In genomic region chr9:131308906-131309305, GRCh38 we compare ENCODE assay signal across 21 cellular contexts. TPM values are rescaled to one million over a fixed set of nuclear protein-coding genes. Genes with fewer than 3 reads are reported as not detected.
DNase-seq lines count a peak whose midpoint lies in the region; ATAC-seq and TF ChIP-seq lines count a peak whose summit lies in the region.
"Had no signal": no experiment of that assay in that cellular context is flagged by ENCODE, and none has a peak within 500 bp of the region (broad histone marks: within the 10 kb centered on the region; RNA-seq: fewer than 3 reads in every experiment).

No MANE protein-coding gene starts in this region.

- no peaks in the 10 kb centered on the region for H3K36me3 Mint-ChIP-seq in activated CD4-positive, alpha-beta memory T cell treated with anti-CD3 and anti-CD28 coated beads, Interleukin-2, amount 10 ng/mL, durations not matched to agents 7 days and 5 days (ENCODE audit: low read depth)
- H3K36me3 Mint-ChIP-seq: CD4-positive, CD25-positive, alpha-beta regulatory T cell; CD8-positive, alpha-beta T cell had no signal

- H3K27me3 Mint-ChIP-seq in activated CD4-positive, alpha-beta memory T cell treated with anti-CD3 and anti-CD28 coated beads, Interleukin-2, amount 10 ng/mL, durations not matched to agents 7 days and 5 days, result no peaks in the 10 kb centered on the region

- H3K4me1 ChIP-seq in right atrium auricular region, result peaks cover 0 to 22% of the 10 kb centered on the region in 2 donors
- peaks cover 25 to 66% (median 63%) of the 10 kb centered on the region in 10 experiments for H3K4me1 ChIP-seq in BLaER1 treated with 17β-estradiol and CSF1 and Interleukin-3, amounts not matched to agents 10 nM and 100 nM
- peaks cover 12% of the 10 kb centered on the region for H3K4me1 ChIP-seq in psoas muscle
- H3K4me1 ChIP-seq in SJCRH30, result peaks cover 8% of the 10 kb centered on the region
- H3K4me1 ChIP-seq: A549, BE2C had no signal

- H4K20me1 ChIP-seq in BLaER1 treated with 17β-estradiol and CSF1 and Interleukin-3, amounts not matched to agents 10 nM and 100 nM, result peaks cover 0 to 13% (median 0%) of the 10 kb centered on the region in 11 experiments; a peak in 3 of 22 replicates

- H3K4me1 Mint-ChIP-seq in activated CD4-positive, alpha-beta memory T cell treated with anti-CD3 and anti-CD28 coated beads, Interleukin-2, amount 10 ng/mL, durations not matched to agents 7 days and 5 days, result peaks cover 11% of the 10 kb centered on the region

- CTCF ChIA-PET in activated CD4-positive, alpha-beta memory T cell treated with anti-CD3 and anti-CD28 coated beads, Interleukin-2, amount 10 ng/mL, durations not matched to agents 7 days and 5 days (lab: Charles Lee), result no interaction called here

- TF ChIP-seq CTCF in right atrium auricular region (IDR thresholded peaks at IDR 0.05) (no peak), psoas muscle (IDR thresholded peaks at IDR 0.05) (no peak)

- intact Hi-C loops in Right ventricle myocardium inferior (cut with DNase I), result no loop called here
- intact Hi-C loops in psoas muscle (cut with DNase I), result no loop called here

- H3K27ac ChIP-seq in right atrium auricular region (peak overlapping the region; percentile 77 to 87), psoas muscle (peak overlapping the region; percentile 66), SJCRH30 (no peak overlapping the region)
- H3K27ac ChIP-seq in BLaER1 treated with 17β-estradiol and CSF1 and Interleukin-3, amounts not matched to agents 10 nM and 100 nM, result no peak overlapping the region
- H3K27ac ChIP-seq: A549, C4-2B had no signal

- H3K9me3 ChIP-seq in right atrium auricular region (no peaks in the 10 kb centered on the region), psoas muscle (no peaks in the 10 kb centered on the region), SJCRH30 (replicated peaks) (no peaks in the 10 kb centered on the region)
- H3K9me3 ChIP-seq in BLaER1 treated with 17β-estradiol and CSF1 and Interleukin-3, amounts not matched to agents 10 nM and 100 nM (replicated peaks in 1 of 11), result no peaks in the 10 kb centered on the region
- H3K9me3 ChIP-seq: A549, BE2C, Caco-2 had no signal

- H3K36me3 ChIP-seq in right atrium auricular region (no peaks in the 10 kb centered on the region), psoas muscle (ENCODE audit: insufficient read depth in 1 of 2, low read depth in 1 of 2) (peaks cover 0 to 7% of the 10 kb centered on the region in 2 donors), SJCRH30 (no peaks in the 10 kb centered on the region)
- no peaks in the 10 kb centered on the region for H3K36me3 ChIP-seq in BLaER1 treated with 17β-estradiol and CSF1 and Interleukin-3, amounts not matched to agents 10 nM and 100 nM
- H3K36me3 ChIP-seq: BE2C had no signal

- peak overlapping the region in 1 of 11 experiments; percentile 3; a peak in 1 of 22 replicates for H3K9ac ChIP-seq in BLaER1 treated with 17β-estradiol and CSF1 and Interleukin-3, amounts not matched to agents 10 nM and 100 nM

- H3K27me3 ChIP-seq in right atrium auricular region (no peaks in the 10 kb centered on the region), psoas muscle (ENCODE audit: insufficient read depth in 3 of 3, low read length in 2 of 3) (no peaks in the 10 kb centered on the region), SJCRH30 (no peaks in the 10 kb centered on the region; the same call in 1 of the 2 replicates)
- H3K27me3 ChIP-seq in BLaER1 treated with 17β-estradiol and CSF1 and Interleukin-3, amounts not matched to agents 10 nM and 100 nM, result peaks cover 0 to 6% (median 0%) of the 10 kb centered on the region in 11 experiments; a peak in 1 of 22 replicates
- H3K27me3 ChIP-seq: BE2C had no signal

- WGBS in psoas muscle, 3 donors, result 45 to 75% (median 48%) methylated on average over 12 of the region's 12 CpGs

- DNase-seq in right atrium auricular region (ENCODE audit: low spot score) (no peak), Right ventricle myocardium inferior (ENCODE audit: missing footprints) (no peak), psoas muscle (no peak), SJCRH30 (no peak)
- DNase-seq in activated CD4-positive, alpha-beta memory T cell treated with anti-CD3 and anti-CD28 coated beads, Interleukin-2, amount 10 ng/mL, durations not matched to agents 7 days and 5 days, result no peak
- DNase-seq: 8988T; ACHN; AML-193; BE2C; Caco-2; CD4-positive, CD25-positive, alpha-beta regulatory T cell; CD8-positive, alpha-beta T cell; DMS153; DND-41; H9 had no signal

- H3K27ac Mint-ChIP-seq in activated CD4-positive, alpha-beta memory T cell treated with anti-CD3 and anti-CD28 coated beads, Interleukin-2, amount 10 ng/mL, durations not matched to agents 7 days and 5 days, result no peak overlapping the region
- H3K27ac Mint-ChIP-seq: CD8-positive, alpha-beta T cell; GM23338 had no signal

- H3K4me3 Mint-ChIP-seq in activated CD4-positive, alpha-beta memory T cell treated with anti-CD3 and anti-CD28 coated beads, Interleukin-2, amount 10 ng/mL, durations not matched to agents 7 days and 5 days, result no peak overlapping the region
- H3K4me3 Mint-ChIP-seq: CD4-positive, CD25-positive, alpha-beta regulatory T cell; CD8-positive, alpha-beta T cell; GM23338; H9 had no signal

- no peaks in the 10 kb centered on the region for H3K9me3 Mint-ChIP-seq in activated CD4-positive, alpha-beta memory T cell treated with anti-CD3 and anti-CD28 coated beads, Interleukin-2, amount 10 ng/mL, durations not matched to agents 7 days and 5 days
- H3K9me3 Mint-ChIP-seq: CD4-positive, CD25-positive, alpha-beta regulatory T cell; CD8-positive, alpha-beta T cell; GM23338; H9 had no signal

- H3K4me3 ChIP-seq in right atrium auricular region (no peak overlapping the region), psoas muscle (no peak overlapping the region), SJCRH30 (no peak overlapping the region)
- no peak overlapping the region for H3K4me3 ChIP-seq in BLaER1 treated with 17β-estradiol and CSF1 and Interleukin-3, amounts not matched to agents 10 nM and 100 nM
- H3K4me3 ChIP-seq: A549, GM23338 had no signal

- H3K4me2 ChIP-seq in BLaER1 treated with 17β-estradiol and CSF1 and Interleukin-3, amounts not matched to agents 10 nM and 100 nM, result peak overlapping the region; percentile 5 to 91 (median 83); a peak in 19 of 22 replicates
- H3K4me2 ChIP-seq: A549, GM23338 had no signal

- POLR2A ChIA-PET in activated CD4-positive, alpha-beta memory T cell treated with anti-CD3 and anti-CD28 coated beads, Interleukin-2, amount 10 ng/mL, durations not matched to agents 7 days and 5 days (lab: Charles Lee), result interaction anchor here (1.3 kb wide), 1 partner anchor 53 kb away, joined by 3 read pairs; no protein-coding TSS in a partner anchor

- ATAC-seq in Right ventricle myocardium inferior, result no peak
- peak in 1 of 4 donors; percentile 1 for ATAC-seq in psoas muscle
- no peak for ATAC-seq in HG03175 (IDR thresholded peaks at IDR 0.05; ENCODE audit: unreplicated experiment)
- ATAC-seq: A549; CD8-positive, alpha-beta T cell; GM23338; HCT116 had no signal

RNA-seq across cellular contexts. Expression of gene PLPP7, which starts 19.4 kb away (rescaled TPM):
- total RNA-seq in right atrium auricular region (100 to 1,000 TPM; 124 to 216 TPM), Right ventricle myocardium inferior (107 TPM), psoas muscle (100 to 1,000 TPM in 2 of 4 donors, 10 to 100 TPM in 2; 31.0 to 131 (median 94.5) TPM)
- polyA plus RNA-seq in psoas muscle, result 100 to 1,000 TPM in 1 of 3 donors, 10 to 100 TPM in 2; 19.4 to 156 (median 90.5) TPM
- total RNA-seq in activated CD4-positive, alpha-beta memory T cell treated with anti-CD3 and anti-CD28 coated beads, Interleukin-2, amount 10 ng/mL, durations not matched to agents 7 days and 5 days, result not detected
- total RNA-seq in SJCRH30 (2014; rRNA removed; shearing (Covaris generic)), result 1.8 TPM in 2 replicates
- total RNA-seq: CD4-positive, CD25-positive, alpha-beta regulatory T cell; CD8-positive, alpha-beta T cell had no signal
- polyA plus RNA-seq: CD4-positive, CD25-positive, alpha-beta regulatory T cell had no signal

RNA-seq across cellular contexts. Expression of gene FAM78A, which starts 32.6 kb away (rescaled TPM):
- total RNA-seq in right atrium auricular region (10 to 100 TPM; 31.8 to 55.3 TPM), Right ventricle myocardium inferior (62.9 TPM), psoas muscle (10 to 100 TPM in 3 of 4 donors, 1 to 10 TPM in 1; 6.1 to 17.6 (median 14.2) TPM)
- 10 to 100 TPM in 1 of 3 donors, 1 to 10 TPM in 2; 4.3 to 11.5 (median 5.3) TPM for polyA plus RNA-seq in psoas muscle
- total RNA-seq in activated CD4-positive, alpha-beta memory T cell treated with anti-CD3 and anti-CD28 coated beads, Interleukin-2, amount 10 ng/mL, durations not matched to agents 7 days and 5 days, result 10 to 100 TPM; 86.5 to 88.7 TPM
- 2.2 and 2.4 TPM in 2 replicates for total RNA-seq in SJCRH30 (2014; rRNA removed; shearing (Covaris generic))

Comparison
In these comparisons a context has a peak if more than half of its experiments do, and no peak if none do; other contexts are left out.
1. H3K27ac ChIP-seq: peak in right atrium auricular region (2 of 2) and psoas muscle (single experiment); none in BLaER1 treated with 17β-estradiol and CSF1 and Interleukin-3, amounts not matched to agents 10 nM and 100 nM (0 of 11) and SJCRH30 (single experiment).
2. RNA of gene PLPP7, which starts 19.4 kb away (total RNA-seq): 124 to 216 TPM in right atrium auricular region, 107 TPM in Right ventricle myocardium inferior (single experiment) and 31.0 to 131 TPM in psoas muscle; 1.8 TPM in SJCRH30 and not detected in activated CD4-positive, alpha-beta memory T cell treated with anti-CD3 and anti-CD28 coated beads, Interleukin-2, amount 10 ng/mL, durations not matched to agents 7 days and 5 days; every median in the first group is over 10 times any median in the second.